In the genomic region with DNA sequence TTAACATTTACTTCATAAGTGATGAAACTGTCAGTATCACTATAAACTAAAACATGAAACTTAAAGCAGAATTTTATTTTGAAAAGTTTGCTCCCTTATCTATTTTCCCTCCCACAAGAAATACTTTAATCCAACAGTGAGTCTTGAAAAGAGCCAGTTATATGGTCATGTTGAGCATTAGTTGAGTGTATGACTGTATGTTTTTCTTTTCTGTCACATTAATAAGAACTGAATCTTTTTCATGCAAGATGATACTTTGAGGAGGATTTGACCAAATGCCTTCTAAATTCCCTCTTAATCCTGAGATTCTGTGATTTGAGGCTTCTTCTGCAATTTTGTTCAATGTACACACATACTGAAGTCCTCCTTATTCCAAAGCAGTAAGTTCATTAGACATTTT, we compare ENCODE assay signal across 23 cellular contexts.
"Had no signal": no experiment of that assay in that cellular context is flagged by ENCODE, and none has a peak within 500 bp of the region (broad histone marks: within the 10 kb centered on the region; RNA-seq: fewer than 3 reads in every experiment).

No MANE protein-coding gene starts in this region.

- H3K9me3 Mint-ChIP-seq: naive thymus-derived CD8-positive, alpha-beta T cell; nephron; neural crest cell; stimulated activated effector memory CD8-positive, alpha-beta T cell treated with anti-CD3 and anti-CD28 coated beads, Interleukin-12 subunit alpha, Interleukin-12 subunit beta, amount 100 ng/mL, for 72 hours; stimulated activated naive CD8-positive, alpha-beta T cell treated with anti-CD3 and anti-CD28 coated beads, Interleukin-15, Interleukin-2, amounts not matched to agents 100 ng/mL and 50 ng/mL, for 24 hours had no signal

- H3K4me3 Mint-ChIP-seq: naive thymus-derived CD8-positive, alpha-beta T cell; nephron; neural crest cell; stimulated activated effector memory CD8-positive, alpha-beta T cell treated with anti-CD3 and anti-CD28 coated beads, Interleukin-12 subunit alpha, Interleukin-12 subunit beta, amount 100 ng/mL, for 72 hours; stimulated activated naive CD8-positive, alpha-beta T cell treated with anti-CD3 and anti-CD28 coated beads, Interleukin-15, Interleukin-2, amounts not matched to agents 100 ng/mL and 50 ng/mL, for 24 hours had no signal

- H3K36me3 Mint-ChIP-seq: naive thymus-derived CD8-positive, alpha-beta T cell; stimulated activated effector memory CD8-positive, alpha-beta T cell treated with anti-CD3 and anti-CD28 coated beads, Interleukin-12 subunit alpha, Interleukin-12 subunit beta, amount 100 ng/mL, for 72 hours had no signal

- H3K27ac ChIP-seq: heart left ventricle, left ventricle myocardium inferior, parathyroid adenoma, skin epidermis, spleen, suprapubic skin, thoracic aorta, tibial artery, upper lobe of right lung had no signal

- H3K27ac Mint-ChIP-seq: naive thymus-derived CD8-positive, alpha-beta T cell; nephron; stimulated activated effector memory CD8-positive, alpha-beta T cell treated with anti-CD3 and anti-CD28 coated beads, Interleukin-12 subunit alpha, Interleukin-12 subunit beta, amount 100 ng/mL, for 72 hours; stimulated activated naive CD8-positive, alpha-beta T cell treated with anti-CD3 and anti-CD28 coated beads, Interleukin-15, Interleukin-2, amounts not matched to agents 100 ng/mL and 50 ng/mL, for 24 hours had no signal

- H3K9me3 ChIP-seq: heart left ventricle, left ventricle myocardium inferior, spleen, suprapubic skin, thoracic aorta, tibial artery, upper lobe of right lung had no signal

- DNase-seq: heart left ventricle; islet precursor cell; left ventricle myocardium inferior; mesendoderm; naive thymus-derived CD8-positive, alpha-beta T cell; nucleus accumbens; right cardiac atrium; spleen; stimulated activated CD4-positive, alpha-beta T cell treated with anti-CD3 and anti-CD28 coated beads, Interleukin-4, amount 100 ng/mL, for 24 hours; stimulated activated naive CD4-positive, alpha-beta T cell; tibial artery; trophoblast cell; upper lobe of right lung had no signal

- H3K4me3 ChIP-seq: heart left ventricle, left ventricle myocardium inferior, lung, skin epidermis, spleen, suprapubic skin, thoracic aorta, tibial artery, upper lobe of right lung had no signal

- H3K27me3 ChIP-seq: heart left ventricle, spleen, suprapubic skin, tibial artery, upper lobe of right lung had no signal

- H3K36me3 ChIP-seq: suprapubic skin, thoracic aorta, tibial artery, upper lobe of right lung had no signal

- H3K4me1 Mint-ChIP-seq: naive thymus-derived CD8-positive, alpha-beta T cell; nephron; stimulated activated effector memory CD8-positive, alpha-beta T cell treated with anti-CD3 and anti-CD28 coated beads, Interleukin-12 subunit alpha, Interleukin-12 subunit beta, amount 100 ng/mL, for 72 hours had no signal

- ATAC-seq: naive thymus-derived CD8-positive, alpha-beta T cell; right cardiac atrium; sciatic nerve; stimulated activated effector memory CD8-positive, alpha-beta T cell treated with anti-CD3 and anti-CD28 coated beads, Interleukin-12 subunit alpha, Interleukin-12 subunit beta, amount 100 ng/mL, for 72 hours; upper lobe of right lung had no signal

- H3K4me1 ChIP-seq: parathyroid adenoma, spleen, suprapubic skin, tibial artery, upper lobe of right lung had no signal
